8 cellular contexts compared by ENCODE assay signal in the genomic region with DNA sequence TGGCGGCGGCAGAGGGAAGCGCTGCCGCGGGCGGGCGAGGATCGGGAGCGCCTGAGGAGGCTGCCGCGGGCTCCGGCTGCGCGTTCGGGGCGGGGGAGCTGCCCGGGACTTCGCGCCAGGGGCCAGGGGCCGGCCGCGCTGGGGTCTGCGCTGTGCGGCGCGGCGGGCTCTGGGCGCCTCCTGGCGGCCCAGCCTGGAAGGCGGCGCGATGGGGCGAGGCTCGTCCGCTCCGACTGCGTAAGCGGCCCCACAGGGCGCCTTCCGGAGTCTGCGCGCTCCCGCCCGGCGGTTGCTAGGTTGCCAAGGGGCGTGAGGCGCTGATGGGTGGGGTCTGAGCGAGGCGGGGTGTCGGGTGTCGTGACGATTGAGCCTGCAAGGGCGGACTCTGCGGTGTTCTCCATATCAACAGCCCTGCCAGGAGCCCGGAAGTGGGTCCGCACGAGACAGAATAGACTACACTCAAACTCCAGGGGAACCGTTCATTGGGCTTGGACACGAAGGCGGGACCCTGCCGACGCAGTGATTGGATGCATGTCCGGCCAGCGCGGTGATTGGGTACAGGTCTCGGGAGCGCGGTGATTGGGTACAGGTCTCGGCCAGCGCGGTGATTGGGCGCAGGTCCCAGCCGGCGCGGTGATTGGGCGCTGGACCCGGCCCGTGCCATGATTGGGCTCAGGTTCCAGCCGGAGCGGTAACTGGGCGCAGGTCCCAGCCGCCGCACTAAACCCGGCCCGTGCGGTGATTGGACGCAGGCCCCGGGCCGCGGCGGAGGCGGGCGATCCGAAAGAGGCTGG. TPM values are rescaled to one million over a fixed set of nuclear protein-coding genes. Genes with fewer than 3 reads are reported as not detected.
A peak's percentile ranks its signal among the peaks of the same experiment; 100 is the strongest.
DNase-seq lines count a peak whose midpoint lies in the region; ATAC-seq and TF ChIP-seq lines count a peak whose summit lies in the region.

A gene with protein sequence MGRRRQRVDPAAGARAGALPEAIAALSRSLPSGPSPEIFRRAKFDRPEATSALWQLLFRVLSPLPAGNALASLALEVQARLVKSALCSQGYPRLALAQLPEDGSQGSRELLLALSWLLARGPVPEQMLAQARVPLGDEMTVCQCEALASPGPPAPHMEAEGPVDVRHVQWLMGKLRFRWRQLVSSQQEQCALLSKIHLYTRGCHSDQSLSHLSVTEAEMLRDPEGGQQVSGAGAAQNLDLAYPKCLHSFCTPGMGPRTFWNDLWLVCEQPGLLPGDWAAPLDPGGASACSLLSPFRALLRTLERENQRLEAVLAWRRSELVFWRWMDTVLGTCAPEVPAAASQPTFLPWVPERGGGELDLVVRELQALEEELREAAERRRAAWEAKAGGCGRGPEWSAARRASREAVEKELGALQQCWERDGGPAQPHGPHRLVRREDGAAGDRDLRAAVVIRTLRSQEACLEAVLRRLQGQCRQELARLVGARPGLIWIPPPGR (plus strand): TSS at position 675 of the 794 bp plus-strand sequence. CDS start 130 bp downstream, outside the sequence.

- H3K27me3 ChIP-seq in heart right ventricle (peaks cover 0 to 20% (median 0%) of the 10 kb centered on the region in 7 donors), upper lobe of right lung (no peaks in the 10 kb centered on the region)

- H3K36me3 Mint-ChIP-seq in T-helper 1 cell treated with Interleukin-12 subunit alpha and Interleukin-12 subunit beta and Interleukin-4 antibody, amounts not matched to agents 30 μg/mL and 1 μg/mL, for 36 hours (ENCODE audit: low read depth), result no peaks in the 10 kb centered on the region

- 0% methylated on average over 72 to 94 of the region's 94 CpGs for WGBS in heart right ventricle, 2 donors

- intact Hi-C loops in heart right ventricle (cut with DNase I), result loop anchor here in 5 of 10 donors (1.0 to 5.0 kb wide), 7 partner anchors 20 to 120 kb away; a partner anchor contains a TSS
- intact Hi-C loops in posterior cingulate gyrus (cut with DNase I), result loop anchor here (1.0 to 2.0 kb wide), 3 partner anchors 9 to 120 kb away; no protein-coding TSS in a partner anchor
- intact Hi-C loops in upper lobe of right lung (cut with DNase I), result loop anchor here (10.0 kb wide), 1 partner anchor 96 kb away; a partner anchor contains a TSS

- DNase-seq in NCI-H1694 (lab: John Stamatoyannopoulos, UW), result peak; percentile 100
- peak; percentile 100 for DNase-seq in amniotic stem cell (lab: John Stamatoyannopoulos, UW)
- DNase-seq in heart right ventricle, result peak; percentile 99 to 100
- peak; percentile 99 to 100 (median 100) for DNase-seq in posterior cingulate gyrus
- peak; percentile 100 for DNase-seq in upper lobe of right lung

- peaks cover 9% of the 10 kb centered on the region for H3K4me1 Mint-ChIP-seq in T-helper 1 cell treated with Interleukin-12 subunit alpha and Interleukin-12 subunit beta and Interleukin-4 antibody, amounts not matched to agents 30 μg/mL and 1 μg/mL, for 36 hours (ENCODE audit: low read depth)

- H3K36me3 ChIP-seq in heart right ventricle (peaks cover 0 to 5% (median 0%) of the 10 kb centered on the region in 9 donors), upper lobe of right lung (no peaks in the 10 kb centered on the region)

- peak; percentile 66 to 94 (median 83) for TF ChIP-seq CTCF in heart right ventricle (IDR thresholded peaks at IDR 0.05)
- peak; percentile 69 for TF ChIP-seq CTCF in upper lobe of right lung (IDR thresholded peaks at IDR 0.05)

- peak; percentile 83 for TF ChIP-seq POLR2A in GM15510 (IDR thresholded peaks at IDR 0.05; ENCODE audit: borderline replicate concordance, extremely low read depth, insufficient read length)

- ATAC-seq in HG02885 (IDR thresholded peaks at IDR 0.05; ENCODE audit: poor library complexity, unreplicated experiment), result peak; percentile 71
- ATAC-seq in heart right ventricle, result peak; percentile 75 to 90 (median 84)
- ATAC-seq in upper lobe of right lung, result peak; percentile 86

- peak within 1 kb of the TSS; percentile 86 to 100 (median 96) for H3K27ac ChIP-seq in heart right ventricle
- H3K27ac ChIP-seq in upper lobe of right lung, result peak within 1 kb of the TSS; percentile 91

- H3K9me3 ChIP-seq in heart right ventricle (no peaks in the 10 kb centered on the region), upper lobe of right lung (no peaks in the 10 kb centered on the region)

- no peaks in the 10 kb centered on the region for H3K9me3 Mint-ChIP-seq in T-helper 1 cell treated with Interleukin-12 subunit alpha and Interleukin-12 subunit beta and Interleukin-4 antibody, amounts not matched to agents 30 μg/mL and 1 μg/mL, for 36 hours

- peaks cover 31 to 70% (median 56%) of the 10 kb centered on the region in 9 donors for H3K4me1 ChIP-seq in heart right ventricle
- peaks cover 30% of the 10 kb centered on the region for H3K4me1 ChIP-seq in upper lobe of right lung

- H3K4me3 ChIP-seq in heart right ventricle (peak within 1 kb of the TSS; percentile 58 to 89 (median 72)), upper lobe of right lung (peak within 1 kb of the TSS; percentile 77)

- H3K27ac Mint-ChIP-seq in T-helper 1 cell treated with Interleukin-12 subunit alpha and Interleukin-12 subunit beta and Interleukin-4 antibody, amounts not matched to agents 30 μg/mL and 1 μg/mL, for 36 hours, result peak within 1 kb of the TSS; percentile 90

- H3K27me3 Mint-ChIP-seq in T-helper 1 cell treated with Interleukin-12 subunit alpha and Interleukin-12 subunit beta and Interleukin-4 antibody, amounts not matched to agents 30 μg/mL and 1 μg/mL, for 36 hours (ENCODE audit: low read depth), result no peaks in the 10 kb centered on the region

- peak within 1 kb of the TSS; percentile 91 for H3K4me3 Mint-ChIP-seq in T-helper 1 cell treated with Interleukin-12 subunit alpha and Interleukin-12 subunit beta and Interleukin-4 antibody, amounts not matched to agents 30 μg/mL and 1 μg/mL, for 36 hours

RNA-seq across cellular contexts. Expression of the gene that starts here (rescaled TPM):
- total RNA-seq in heart right ventricle (1 to 10 TPM; 2.3 to 5.2 (median 4.2) TPM), upper lobe of right lung (7.9 TPM)
- 10 to 100 TPM in 1 of 2 donors, 1 to 10 TPM in 1; 8.4 to 10.0 TPM for polyA plus RNA-seq in heart right ventricle

Comparison
In these comparisons a context has a peak if more than half of its experiments do, and no peak if none do; other contexts are left out.
1. Peak in every context shown above with its lines: DNase-seq, ATAC-seq, H3K4me3 ChIP-seq and H3K27ac ChIP-seq.